Comparison of ENCODE assay signal across 25 cellular contexts in genomic region chr2:96248624-96249023, GRCh38. TPM values are rescaled to one million over a fixed set of nuclear protein-coding genes. Genes with fewer than 3 reads are reported as not detected.
DNase-seq lines count a peak whose midpoint lies in the region; ATAC-seq, FAIRE-seq and TF ChIP-seq lines count a peak whose summit lies in the region.
"Had no signal": no experiment of that assay in that cellular context is flagged by ENCODE, and none has a peak within 500 bp of the region (broad histone marks: within the 10 kb centered on the region; RNA-seq: fewer than 3 reads in every experiment).

No MANE protein-coding gene starts in this region.

- TF ChIP-seq POLR2A in HCT116 (IDR thresholded peaks at IDR 0.05; ENCODE audit: borderline replicate concordance, extremely low read depth, insufficient read depth, insufficient read length): no peak
- no peak for TF ChIP-seq POLR2A in GM12878 (IDR thresholded peaks at IDR 0.05; ENCODE audit: low read depth, low read length)

- TF ChIP-seq EP300 in GM12878 (IDR thresholded peaks at IDR 0.05; ENCODE audit: borderline replicate concordance in 1 of 2, control insufficient read depth in 1 of 2, low read depth in 2 of 2, low read length in 2 of 2): no peak

- peak overlapping the region; percentile 58 for H3K27ac Mint-ChIP-seq in CD4-positive, alpha-beta T cell
- peak overlapping the region; percentile 4 for H3K27ac Mint-ChIP-seq in osteocyte (ENCODE audit: unreplicated experiment)

- no peaks in the 10 kb centered on the region for H3K9me3 ChIP-seq in CD4-positive, alpha-beta T cell (ENCODE audit: control insufficient read depth, low read length)
- no peaks in the 10 kb centered on the region for H3K9me3 ChIP-seq in HCT116 (ENCODE audit: control insufficient read depth in 1 of 2, insufficient read depth in 1 of 2, low read depth in 1 of 2, low read length in 2 of 2)
- H3K9me3 ChIP-seq in GM12878 (replicated peaks; ENCODE audit: control insufficient read depth, insufficient read depth, low read length): no peaks in the 10 kb centered on the region
- H3K9me3 ChIP-seq: SJCRH30 had no signal

- H3K27me3 ChIP-seq in CD4-positive, alpha-beta T cell (ENCODE audit: control insufficient read depth, insufficient read depth, low read length): no peaks in the 10 kb centered on the region
- no peaks in the 10 kb centered on the region for H3K27me3 ChIP-seq in HCT116 (ENCODE audit: insufficient read depth, low read length)
- H3K27me3 ChIP-seq in GM12878 (replicated peaks in 1 of 2; ENCODE audit: control insufficient read depth in 2 of 2, insufficient read depth in 2 of 2, low read length in 1 of 2): no peaks in the 10 kb centered on the region
- H3K27me3 ChIP-seq in foreskin keratinocyte: no peaks in the 10 kb centered on the region
- H3K27me3 ChIP-seq: SJCRH30 had no signal

- no peak for FAIRE-seq in GM12878 (lab: Jason Lieb, UNC)
- FAIRE-seq: G401.6, GM19239, H54 had no signal

- H2AFZ ChIP-seq in HCT116 (ENCODE audit: low read depth, low read length, poor library complexity, severe bottlenecking) (no peak overlapping the region), GM12878 (ENCODE audit: control insufficient read depth, low read depth, low read length) (no peak overlapping the region)

- in situ Hi-C loops in GM12878 (cut with MboI): no loop called here

- SMC1A ChIA-PET in GM12878 (lab: Charles Lee; ENCODE audit: uncharacterized antibody, unreplicated experiment): no interaction called here

- H3K36me3 ChIP-seq in HCT116 (ENCODE audit: control insufficient read depth in 1 of 2, insufficient read depth in 2 of 2, low read length in 2 of 2) (peaks cover 8 to 12% of the 10 kb centered on the region in 2 experiments; a peak in 3 of 4 replicates), GM12878 (ENCODE audit: control insufficient read depth in 2 of 2, insufficient read depth in 2 of 2, low read length in 1 of 2) (peaks cover 14 to 15% of the 10 kb centered on the region in 2 experiments; a peak in 3 of 4 replicates)

- H3K9me2 ChIP-seq in HCT116 (ENCODE audit: insufficient read depth): no peaks in the 10 kb centered on the region

- TF ChIP-seq RAD21 in HCT116 (IDR thresholded peaks at IDR 0.05; ENCODE audit: low read depth): no peak
- TF ChIP-seq RAD21 in GM12878 (IDR thresholded peaks at IDR 0.05; ENCODE audit: insufficient read depth, low read depth, low read length): no peak

- H3K79me2 ChIP-seq in HCT116 (ENCODE audit: insufficient read depth, low read length) (no peaks in the 10 kb centered on the region), GM12878 (ENCODE audit: control insufficient read depth, insufficient read depth, low read length) (no peaks in the 10 kb centered on the region)

- BruUV-seq in HCT116 (replicated peaks; lab: Mats Ljungman, UMichigan) (TSS peak; percentile 33), GM12878 (replicated peaks; lab: Mats Ljungman, UMichigan) (TSS peak; percentile 57)

- H3K4me3 Mint-ChIP-seq in CD4-positive, alpha-beta T cell: no peak overlapping the region
- no peak overlapping the region for H3K4me3 Mint-ChIP-seq in osteocyte (ENCODE audit: unreplicated experiment)
- H3K4me3 Mint-ChIP-seq: CD4-positive, CD25-positive, alpha-beta regulatory T cell had no signal

- POLR2A ChIA-PET in CD4-positive, alpha-beta T cell (lab: Charles Lee): no interaction called here
- POLR2A ChIA-PET in HCT116 (lab: Charles Lee) (no interaction called here), GM12878 (lab: Charles Lee) (no interaction called here)

- H3K9me3 Mint-ChIP-seq in CD4-positive, alpha-beta T cell: no peaks in the 10 kb centered on the region
- no peaks in the 10 kb centered on the region for H3K9me3 Mint-ChIP-seq in osteocyte (ENCODE audit: unreplicated experiment)

- no peak overlapping the region for H3K4me3 ChIP-seq in HCT116 (replicated peaks in 1 of 2; ENCODE audit: low read depth in 1 of 2, low read length in 2 of 2)
- no peak overlapping the region for H3K4me3 ChIP-seq in GM12878
- H3K4me3 ChIP-seq: SJCRH30 had no signal

- no peak overlapping the region for H3K4me2 ChIP-seq in HCT116 (ENCODE audit: low read length)
- no peak overlapping the region for H3K4me2 ChIP-seq in GM12878 (ENCODE audit: control insufficient read depth, insufficient read depth)

- DNase-seq in CD4-positive, alpha-beta T cell: no peak
- DNase-seq in HCT116 (ENCODE audit: low read depth, low spot score) (no peak), GM12878 (ENCODE audit: low read depth, low spot score) (no peak), osteocyte (ENCODE audit: extremely low spot score, unreplicated experiment) (no peak), foreskin keratinocyte (no peak), NCI-H1436 treated with DMSO at 0.1 percent for 48 hours (lab: John Stamatoyannopoulos, UW) (no peak), germinal center (ENCODE audit: low spot score) (no peak)
- DNase-seq: CD4-positive, CD25-positive, alpha-beta regulatory T cell; COR-L47; DMS53; HFFc6; NCI-H1048; NCI-H1417 treated with DMSO at 0.1 percent for 48 hours; NCI-H187; NCI-H2081 treated with DMSO at 0.1 percent for 48 hours; NCI-H2171; NCI-H226; NCI-H510A; NCI-H69; SJCRH30 had no signal

- H3K4me1 Mint-ChIP-seq in CD4-positive, alpha-beta T cell (ENCODE audit: low read depth): peaks cover 27% of the 10 kb centered on the region
- peaks cover 39% of the 10 kb centered on the region for H3K4me1 Mint-ChIP-seq in osteocyte (ENCODE audit: unreplicated experiment)

- H3K27ac ChIP-seq in CD4-positive, alpha-beta T cell (ENCODE audit: low read depth, low read length): no peak overlapping the region
- H3K27ac ChIP-seq in HCT116 (ENCODE audit: low read depth, low read length) (no peak overlapping the region), GM12878 (ENCODE audit: control insufficient read depth, insufficient read depth) (no peak overlapping the region), foreskin keratinocyte (no peak overlapping the region)
- H3K27ac ChIP-seq: HL-60, SJCRH30 had no signal

- 98% methylated on average over 4 of the region's 4 CpGs for WGBS in GM12878 (ENCODE audit: insufficient coverage, insufficient replicate concordance, low lambda C conversion rate, missing lambda C conversion rate)

- CTCF ChIA-PET in CD4-positive, alpha-beta T cell (lab: Charles Lee): no interaction called here
- CTCF ChIA-PET in HCT116 (lab: Charles Lee) (no interaction called here), GM12878 (lab: Yijun Ruan, JAX) (interaction anchor here (3.3 kb wide), 1 partner anchor 11 kb away, joined by 12 read pairs; no protein-coding TSS in a partner anchor)

- no peak overlapping the region for H3K9ac ChIP-seq in HCT116 (ENCODE audit: low read length)
- H3K9ac ChIP-seq in GM12878 (ENCODE audit: control insufficient read depth, insufficient read depth, low read length): no peak overlapping the region

- no peak for TF ChIP-seq CTCF in CD4-positive, alpha-beta T cell (IDR thresholded peaks at IDR 0.05)
- TF ChIP-seq CTCF in HCT116 (IDR thresholded peaks at IDR 0.05 in 2 of 3, conservative IDR thresholded peaks at IDR 0.05 in 1 of 3; ENCODE audit: borderline replicate concordance in 1 of 3, insufficient read depth in 1 of 3, low read depth in 2 of 3, low read length in 2 of 3): no peak
- no peak for TF ChIP-seq CTCF in GM12878 (IDR thresholded peaks at IDR 0.05 in 2 of 3, conservative IDR thresholded peaks at IDR 0.05 in 1 of 3; ENCODE audit: control insufficient read depth in 2 of 3, extremely low read depth in 1 of 3, insufficient read depth in 1 of 3, low read depth in 3 of 3, low read length in 3 of 3)
- no peak for TF ChIP-seq CTCF in osteocyte (IDR thresholded peaks at IDR 0.05)
- no peak for TF ChIP-seq CTCF in foreskin keratinocyte (conservative IDR thresholded peaks at IDR 0.05)

- RAD21 ChIA-PET in HCT116 (lab: Charles Lee; ENCODE audit: low non-redundant PET in 1 of 2, low total read pairs in 2 of 2, uncharacterized antibody in 2 of 2, unreplicated experiment in 2 of 2): no interaction called here
- RAD21 ChIA-PET in GM12878 (lab: Charles Lee; ENCODE audit: unreplicated experiment): no interaction called here

- intact Hi-C loops in CD4-positive, alpha-beta T cell (cut with DNase I, micrococcal nuclease): no loop called here
- intact Hi-C loops in HCT116 (cut with micrococcal nuclease): no loop called here
- intact Hi-C loops in GM12878 (cut with micrococcal nuclease; ENCODE audit: unreplicated experiment): no loop called here

- ATAC-seq in CD4-positive, alpha-beta T cell (ENCODE audit: poor library complexity): no peak
- ATAC-seq in HCT116 (no peak), GM12878 (no peak), foreskin keratinocyte (no peak), HG03460 (IDR thresholded peaks at IDR 0.05; ENCODE audit: unreplicated experiment) (no peak)

- H3K27me3 Mint-ChIP-seq in CD4-positive, alpha-beta T cell: no peaks in the 10 kb centered on the region
- H3K27me3 Mint-ChIP-seq in osteocyte (ENCODE audit: unreplicated experiment): no peaks in the 10 kb centered on the region
- H3K27me3 Mint-ChIP-seq: CD4-positive, CD25-positive, alpha-beta regulatory T cell had no signal

- no peaks in the 10 kb centered on the region for H4K20me1 ChIP-seq in HCT116 (ENCODE audit: insufficient read depth)
- no peaks in the 10 kb centered on the region for H4K20me1 ChIP-seq in GM12878 (ENCODE audit: control insufficient read depth, insufficient read depth)

- peaks cover 29% of the 10 kb centered on the region for H3K36me3 Mint-ChIP-seq in CD4-positive, alpha-beta T cell (ENCODE audit: low read depth)
- peaks cover 3% of the 10 kb centered on the region for H3K36me3 Mint-ChIP-seq in osteocyte (ENCODE audit: unreplicated experiment)

- H3K4me1 ChIP-seq in HCT116 (ENCODE audit: control insufficient read depth in 1 of 2, insufficient read depth in 2 of 2, low read length in 2 of 2): peaks cover 3 to 15% of the 10 kb centered on the region in 2 experiments; a peak in 3 of 4 replicates
- H3K4me1 ChIP-seq in GM12878 (ENCODE audit: control insufficient read depth, insufficient read depth, low read length): peaks cover 9% of the 10 kb centered on the region
- no peaks in the 10 kb centered on the region for H3K4me1 ChIP-seq in foreskin keratinocyte

RNA-seq across cellular contexts. Expression of gene TMEM127, which starts 17.2 kb away (rescaled TPM):
- total RNA-seq in CD4-positive, alpha-beta T cell: 10 to 100 TPM; 34.2 to 36.0 TPM
- 25.3 TPM for total RNA-seq in HCT116 (2021; ENCODE audit: unreplicated experiment)
- 19.7 and 19.8 TPM in 2 replicates for polyA plus RNA-seq in HCT116 (2012)
- total RNA-seq in GM12878 (2013; cell fraction: nucleolus; rRNA removed): 22.9 and 23.0 TPM in 2 replicates
- 11.2 and 15.3 TPM in 2 replicates for total RNA-seq in GM12878 (2014; rRNA removed)
- total RNA-seq in GM12878 (2014; rRNA removed; fragmentation: Illumina TruSeq; extraction: Trizol): 8.2 and 8.9 TPM in 2 replicates
- total RNA-seq in GM12878 (2021): 25.6 and 27.2 TPM in 2 replicates
- 6.9 TPM for polyA plus RNA-seq in GM12878 (2011; ENCODE audit: low read depth)
- 11.6 and 24.9 TPM in 2 replicates for polyA plus RNA-seq in GM12878 (2011; rRNA removed)
- polyA plus RNA-seq in GM12878 (2011; cell fraction: cytosol; rRNA removed): 23.0 and 24.2 TPM in 2 replicates
- polyA plus RNA-seq in GM12878 (2011; cell fraction: nucleus; rRNA removed): 19.2 and 23.7 TPM in 2 replicates
- 15.0 and 15.6 TPM in 2 replicates for polyA plus RNA-seq in GM12878 (2012)
- 10.5 and 19.9 TPM in 2 replicates for polyA plus RNA-seq in GM12878 (2014; fragmentation: Illumina TruSeq; extraction: Trizol)
- polyA plus RNA-seq in GM12878 (2014; fragmentation: Nextera tagmentation; extraction: Ambion mirVana): 1 to 10 TPM; 2.6 to 3.0 TPM
- polyA plus RNA-seq in GM12878 (2014; rRNA removed): 18.4 and 22.3 TPM in 2 replicates
- polyA plus RNA-seq in GM12878 (2016; fragmentation: Nextera tagmentation; extraction: Ambion mirVana): 10 to 100 TPM; 17.0 to 18.4 TPM
- polyA minus RNA-seq in GM12878 (2011; rRNA and poly(A)+ RNA removed): 32.5 and 35.8 TPM in 2 replicates
- 7.8 and 11.4 TPM in 2 replicates for polyA minus RNA-seq in GM12878 (2011; cell fraction: cytosol; rRNA and poly(A)+ RNA removed)
- 8.0 and 13.6 TPM in 2 replicates for polyA minus RNA-seq in GM12878 (2011; cell fraction: nucleus; rRNA and poly(A)+ RNA removed)
- total RNA-seq in osteocyte: 56.3 and 61.8 TPM in 2 replicates
- 24.7 and 26.1 TPM in 2 replicates for total RNA-seq in foreskin keratinocyte
- polyA plus RNA-seq in foreskin keratinocyte: 17.3 and 19.7 TPM in 2 replicates

RNA-seq across cellular contexts. Expression of gene CIAO1, which starts 17.4 kb away (rescaled TPM):
- 10 to 100 TPM; 55.4 to 55.6 TPM for total RNA-seq in CD4-positive, alpha-beta T cell
- total RNA-seq in HCT116 (2021; ENCODE audit: unreplicated experiment) (76.8 TPM), GM12878 (2014; rRNA removed) (74.7 and 89.4 TPM in 2 replicates), GM12878 (2014; rRNA removed; fragmentation: Illumina TruSeq; extraction: Trizol) (48.0 and 49.7 TPM in 2 replicates), GM12878 (2021) (51.1 and 57.5 TPM in 2 replicates), osteocyte (54.6 and 56.3 TPM in 2 replicates), foreskin keratinocyte (59.5 and 63.9 TPM in 2 replicates)
- polyA plus RNA-seq in HCT116 (2012): 54.7 and 62.0 TPM in 2 replicates
- 40.1 and 42.8 TPM in 2 replicates for total RNA-seq in GM12878 (2013; cell fraction: nucleolus; rRNA removed)
- 23.7 TPM for polyA plus RNA-seq in GM12878 (2011; ENCODE audit: low read depth)
- polyA plus RNA-seq in GM12878 (2011; rRNA removed) (61.3 and 75.4 TPM in 2 replicates), GM12878 (2014; fragmentation: Illumina TruSeq; extraction: Trizol) (50.2 and 55.8 TPM in 2 replicates), GM12878 (2014; fragmentation: Nextera tagmentation; extraction: Ambion mirVana) (10 to 100 TPM in 1 of 2 experiments, 1 to 10 TPM in 1; 8.3 to 15.6 TPM), GM12878 (2014; rRNA removed) (89.3 and 92.5 TPM in 2 replicates), GM12878 (2016; fragmentation: Nextera tagmentation; extraction: Ambion mirVana) (10 to 100 TPM; 69.4 to 73.1 TPM), foreskin keratinocyte (41.7 and 43.3 TPM in 2 replicates)
- polyA plus RNA-seq in GM12878 (2011; cell fraction: cytosol; rRNA removed): 115 and 126 TPM in 2 replicates
- polyA plus RNA-seq in GM12878 (2011; cell fraction: nucleus; rRNA removed): 66.5 and 69.5 TPM in 2 replicates
- polyA plus RNA-seq in GM12878 (2012): 38.2 and 43.6 TPM in 2 replicates
- 73.0 and 101 TPM in 2 replicates for polyA minus RNA-seq in GM12878 (2011; rRNA and poly(A)+ RNA removed)
- 26.6 and 27.0 TPM in 2 replicates for polyA minus RNA-seq in GM12878 (2011; cell fraction: cytosol; rRNA and poly(A)+ RNA removed)
- polyA minus RNA-seq in GM12878 (2011; cell fraction: nucleus; rRNA and poly(A)+ RNA removed): 19.2 and 32.0 TPM in 2 replicates

RNA-seq across cellular contexts. Expression of gene STARD7, which starts 40.0 kb away (rescaled TPM):
- total RNA-seq in CD4-positive, alpha-beta T cell: 10 to 100 TPM; 57.4 to 58.6 TPM
- total RNA-seq in HCT116 (2021; ENCODE audit: unreplicated experiment) (160 TPM), GM12878 (2014; rRNA removed) (215 and 229 TPM in 2 replicates), GM12878 (2014; rRNA removed; fragmentation: Illumina TruSeq; extraction: Trizol) (148 and 153 TPM in 2 replicates), GM12878 (2021) (194 and 200 TPM in 2 replicates), osteocyte (80.2 and 94.1 TPM in 2 replicates), foreskin keratinocyte (110 and 120 TPM in 2 replicates)
- polyA plus RNA-seq in HCT116 (2012): 53.5 and 64.4 TPM in 2 replicates
- total RNA-seq in GM12878 (2013; cell fraction: nucleolus; rRNA removed): 140 and 161 TPM in 2 replicates
- polyA plus RNA-seq in GM12878 (2011; ENCODE audit: low read depth): 84.4 TPM
- polyA plus RNA-seq in GM12878 (2011; rRNA removed) (139 and 142 TPM in 2 replicates), GM12878 (2014; fragmentation: Illumina TruSeq; extraction: Trizol) (154 and 182 TPM in 2 replicates), GM12878 (2014; fragmentation: Nextera tagmentation; extraction: Ambion mirVana) (100 to 1,000 TPM in 1 of 2 experiments, 10 to 100 TPM in 1; 85.4 to 114 TPM), GM12878 (2014; rRNA removed) (120 and 123 TPM in 2 replicates), GM12878 (2016; fragmentation: Nextera tagmentation; extraction: Ambion mirVana) (100 to 1,000 TPM; 225 to 237 TPM), foreskin keratinocyte (48.3 and 62.2 TPM in 2 replicates)
- 75.3 and 92.3 TPM in 2 replicates for polyA plus RNA-seq in GM12878 (2011; cell fraction: cytosol; rRNA removed)
- 89.9 and 96.0 TPM in 2 replicates for polyA plus RNA-seq in GM12878 (2011; cell fraction: nucleus; rRNA removed)
- 81.5 and 83.0 TPM in 2 replicates for polyA plus RNA-seq in GM12878 (2012)
- 88.6 and 126 TPM in 2 replicates for polyA minus RNA-seq in GM12878 (2011; rRNA and poly(A)+ RNA removed)
- polyA minus RNA-seq in GM12878 (2011; cell fraction: cytosol; rRNA and poly(A)+ RNA removed): 52.3 and 75.1 TPM in 2 replicates
- 65.0 and 122 TPM in 2 replicates for polyA minus RNA-seq in GM12878 (2011; cell fraction: nucleus; rRNA and poly(A)+ RNA removed)

RNA-seq across cellular contexts. Expression of gene SNRNP200, which starts 56.7 kb away (rescaled TPM):
- 100 to 1,000 TPM; 274 to 297 TPM for total RNA-seq in CD4-positive, alpha-beta T cell
- total RNA-seq in HCT116 (2021; ENCODE audit: unreplicated experiment) (202 TPM), GM12878 (2014; rRNA removed) (68.7 and 72.9 TPM in 2 replicates), GM12878 (2014; rRNA removed; fragmentation: Illumina TruSeq; extraction: Trizol) (59.2 and 61.9 TPM in 2 replicates), GM12878 (2021) (147 and 158 TPM in 2 replicates), osteocyte (114 and 122 TPM in 2 replicates), foreskin keratinocyte (86.0 and 94.9 TPM in 2 replicates)
- polyA plus RNA-seq in HCT116 (2012): 225 and 235 TPM in 2 replicates
- total RNA-seq in GM12878 (2013; cell fraction: nucleolus; rRNA removed): 125 and 137 TPM in 2 replicates
- 99.9 TPM for polyA plus RNA-seq in GM12878 (2011; ENCODE audit: low read depth)
- polyA plus RNA-seq in GM12878 (2011; rRNA removed) (106 and 176 TPM in 2 replicates), GM12878 (2014; fragmentation: Illumina TruSeq; extraction: Trizol) (111 and 157 TPM in 2 replicates), GM12878 (2014; fragmentation: Nextera tagmentation; extraction: Ambion mirVana) (10 to 100 TPM; 61.6 to 64.6 TPM), GM12878 (2014; rRNA removed) (145 and 147 TPM in 2 replicates), GM12878 (2016; fragmentation: Nextera tagmentation; extraction: Ambion mirVana) (100 to 1,000 TPM; 100 to 111 TPM), foreskin keratinocyte (73.5 and 80.9 TPM in 2 replicates)
- polyA plus RNA-seq in GM12878 (2011; cell fraction: cytosol; rRNA removed): 277 and 280 TPM in 2 replicates
- 305 and 387 TPM in 2 replicates for polyA plus RNA-seq in GM12878 (2011; cell fraction: nucleus; rRNA removed)
- 117 and 126 TPM in 2 replicates for polyA plus RNA-seq in GM12878 (2012)
- 395 and 413 TPM in 2 replicates for polyA minus RNA-seq in GM12878 (2011; rRNA and poly(A)+ RNA removed)
- 106 and 118 TPM in 2 replicates for polyA minus RNA-seq in GM12878 (2011; cell fraction: cytosol; rRNA and poly(A)+ RNA removed)
- 79.8 and 136 TPM in 2 replicates for polyA minus RNA-seq in GM12878 (2011; cell fraction: nucleus; rRNA and poly(A)+ RNA removed)
